In the genomic region with DNA sequence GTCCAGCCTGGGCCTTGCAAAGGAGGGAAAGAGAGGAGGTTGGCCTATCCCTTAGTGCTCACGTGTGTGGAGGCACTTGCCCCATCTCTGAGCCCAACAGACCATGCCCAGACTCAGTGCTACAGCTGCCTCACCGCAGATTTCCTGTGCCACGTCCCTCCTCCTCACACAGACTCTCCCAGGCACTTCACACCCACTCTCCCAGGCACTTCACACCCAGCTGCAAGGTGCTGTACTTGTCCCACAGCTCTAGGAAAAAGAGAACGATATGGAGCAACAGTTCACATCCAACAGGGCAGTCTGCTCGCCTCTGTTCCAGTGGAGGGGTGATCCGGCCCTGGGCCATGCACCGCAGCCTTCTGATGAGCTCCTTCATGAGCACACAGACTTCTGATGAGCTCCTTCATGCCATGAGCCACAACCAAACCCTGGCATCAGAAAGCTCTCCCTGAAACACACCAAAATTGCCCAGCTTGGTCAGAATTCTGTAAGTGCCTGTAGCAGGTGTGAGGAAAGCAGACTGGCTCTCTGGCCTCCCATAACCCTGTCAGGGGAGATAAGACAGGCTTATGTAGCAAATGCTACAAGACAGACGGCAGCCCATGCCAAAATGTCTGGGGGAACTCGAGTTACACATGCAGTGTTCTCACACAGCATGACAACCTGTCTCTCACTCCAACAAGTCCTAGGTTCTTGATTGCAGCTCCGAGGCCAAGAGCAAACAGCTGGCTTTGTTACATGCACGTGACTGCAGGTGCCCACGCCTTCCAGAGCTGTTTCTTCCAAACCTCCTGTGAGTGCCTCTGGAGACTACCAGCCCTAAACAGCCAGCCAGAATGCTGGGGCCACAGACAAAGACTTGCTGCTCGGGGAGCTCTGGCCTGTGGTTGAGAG, we compare ENCODE assay signal across 12 cellular contexts.
DNase-seq lines count a peak whose midpoint lies in the region; ATAC-seq, FAIRE-seq and TF ChIP-seq lines count a peak whose summit lies in the region.
"Had no signal": no experiment of that assay in that cellular context is flagged by ENCODE, and none has a peak within 500 bp of the region (broad histone marks: within the 10 kb centered on the region; RNA-seq: fewer than 3 reads in every experiment).

No MANE protein-coding gene starts in this region.

- H3K9me3 ChIP-seq in BE2C (no peaks in the 10 kb centered on the region), GM12878 (replicated peaks; ENCODE audit: control insufficient read depth, insufficient read depth, low read length) (no peaks in the 10 kb centered on the region; the same call in 2 of the 3 replicates), smooth muscle cell (replicated peaks; ENCODE audit: low read depth) (no peaks in the 10 kb centered on the region), tibial artery (no peaks in the 10 kb centered on the region), mucosa of descending colon (no peaks in the 10 kb centered on the region), prostate gland (no peaks in the 10 kb centered on the region)

- CTCF ChIA-PET in GM12878 (lab: Yijun Ruan, JAX): interaction anchor here (1.0 to 1.5 kb wide), 3 partner anchors 13 to 29 kb away, joined by 3 to 4 read pairs (median 3); no protein-coding TSS in a partner anchor

- POLR2A ChIA-PET in GM12878 (lab: Charles Lee): no interaction called here

- no peak overlapping the region for H3K27ac ChIP-seq in GM12878 (ENCODE audit: control insufficient read depth, insufficient read depth)
- no peak overlapping the region for H3K27ac ChIP-seq in smooth muscle cell (ENCODE audit: low read depth)
- no peak overlapping the region for H3K27ac ChIP-seq in tibial artery
- H3K27ac ChIP-seq in prostate gland: no peak overlapping the region

- H3K36me3 ChIP-seq in BE2C: no peaks in the 10 kb centered on the region
- no peaks in the 10 kb centered on the region for H3K36me3 ChIP-seq in GM12878 (ENCODE audit: control insufficient read depth in 2 of 2, insufficient read depth in 2 of 2, low read length in 1 of 2)
- H3K36me3 ChIP-seq in smooth muscle cell (ENCODE audit: low read depth): no peaks in the 10 kb centered on the region
- H3K36me3 ChIP-seq in tibial artery: no peaks in the 10 kb centered on the region
- no peaks in the 10 kb centered on the region for H3K36me3 ChIP-seq in mucosa of descending colon (ENCODE audit: low read depth)
- H3K36me3 ChIP-seq in prostate gland: no peaks in the 10 kb centered on the region

- SMC1A ChIA-PET in GM12878 (lab: Charles Lee; ENCODE audit: uncharacterized antibody, unreplicated experiment): interaction anchor here (0.8 to 1.7 kb wide), 2 partner anchors 10 to 29 kb away, joined by 3 to 7 read pairs; no protein-coding TSS in a partner anchor

- RAD21 ChIA-PET in GM12878 (lab: Charles Lee; ENCODE audit: unreplicated experiment): no interaction called here

- H3K4me1 ChIP-seq in BE2C (peaks cover 6% of the 10 kb centered on the region), GM12878 (ENCODE audit: control insufficient read depth, insufficient read depth, low read length) (peaks cover 5% of the 10 kb centered on the region; the same call in 1 of the 2 replicates), smooth muscle cell (ENCODE audit: low read depth) (no peaks in the 10 kb centered on the region), tibial artery (no peaks in the 10 kb centered on the region), mucosa of descending colon (ENCODE audit: low read depth) (no peaks in the 10 kb centered on the region), prostate gland (replicated peaks) (no peaks in the 10 kb centered on the region)

- no peaks in the 10 kb centered on the region for H3K27me3 ChIP-seq in BE2C
- no peaks in the 10 kb centered on the region for H3K27me3 ChIP-seq in GM12878 (replicated peaks in 1 of 2; ENCODE audit: control insufficient read depth in 2 of 2, insufficient read depth in 2 of 2, low read length in 1 of 2)
- H3K27me3 ChIP-seq in smooth muscle cell (ENCODE audit: low read depth): no peaks in the 10 kb centered on the region
- no peaks in the 10 kb centered on the region for H3K27me3 ChIP-seq in tibial artery
- H3K27me3 ChIP-seq in prostate gland (replicated peaks; ENCODE audit: insufficient read depth): no peaks in the 10 kb centered on the region

- 12% methylated on average over 13 of the region's 13 CpGs for WGBS in GM12878 (ENCODE audit: insufficient coverage, insufficient replicate concordance, low lambda C conversion rate, missing lambda C conversion rate)
- 68% methylated on average over 13 of the region's 13 CpGs for WGBS in smooth muscle cell (ENCODE audit: low lambda C conversion rate)
- WGBS in prostate gland: 60% methylated on average over 13 of the region's 13 CpGs

- no peak for FAIRE-seq in GM12878 (lab: Jason Lieb, UNC)
- FAIRE-seq: endothelial cell of umbilical vein had no signal

- no peak overlapping the region for H3K4me2 ChIP-seq in GM12878 (ENCODE audit: control insufficient read depth, insufficient read depth)
- H3K4me2 ChIP-seq in smooth muscle cell: no peak overlapping the region

- DNase-seq in BE2C (peak; percentile 15), GM12878 (ENCODE audit: low read depth, low spot score) (peak; percentile 45), smooth muscle cell (lab: John Stamatoyannopoulos, UW; ENCODE audit: unreplicated experiment) (no peak), tibial artery (no peak), mucosa of descending colon (no peak), prostate gland (ENCODE audit: low spot score) (no peak)
- DNase-seq in Jurkat, Clone E6-1 (ENCODE audit: low read depth, low spot score): peak; percentile 94
- DNase-seq: NCI-H774; stimulated activated naive CD4-positive, alpha-beta T cell had no signal

- no peaks in the 10 kb centered on the region for H4K20me1 ChIP-seq in GM12878 (ENCODE audit: control insufficient read depth, insufficient read depth)
- no peaks in the 10 kb centered on the region for H4K20me1 ChIP-seq in smooth muscle cell (ENCODE audit: low read depth)

- TF ChIP-seq RAD21 in GM12878 (IDR thresholded peaks at IDR 0.05; ENCODE audit: insufficient read depth, low read depth, low read length): no peak

- no peak overlapping the region for H3K4me3 ChIP-seq in BE2C (ENCODE audit: low read depth, low read length)
- peak overlapping the region; percentile 17 for H3K4me3 ChIP-seq in Jurkat, Clone E6-1 (ENCODE audit: low read length)
- H3K4me3 ChIP-seq in GM12878: no peak overlapping the region
- H3K4me3 ChIP-seq in smooth muscle cell: no peak overlapping the region
- no peak overlapping the region for H3K4me3 ChIP-seq in tibial artery
- H3K4me3 ChIP-seq in mucosa of descending colon: no peak overlapping the region
- no peak overlapping the region for H3K4me3 ChIP-seq in prostate gland

- in situ Hi-C loops in GM12878 (cut with MboI): no loop called here

- TF ChIP-seq EP300 in GM12878 (IDR thresholded peaks at IDR 0.05; ENCODE audit: borderline replicate concordance in 1 of 2, control insufficient read depth in 1 of 2, low read depth in 2 of 2, low read length in 2 of 2): no peak

- H2AFZ ChIP-seq in GM12878 (ENCODE audit: control insufficient read depth, low read depth, low read length) (no peak overlapping the region), smooth muscle cell (ENCODE audit: low read depth) (no peak overlapping the region)

- BruUV-seq in GM12878 (replicated peaks; lab: Mats Ljungman, UMichigan): no TSS peak

- TF ChIP-seq CTCF in BE2C (IDR thresholded peaks at IDR 0.05; ENCODE audit: low read depth, low read length) (no peak), GM12878 (IDR thresholded peaks at IDR 0.05 in 2 of 3, conservative IDR thresholded peaks at IDR 0.05 in 1 of 3; ENCODE audit: control insufficient read depth in 2 of 3, extremely low read depth in 1 of 3, insufficient read depth in 1 of 3, low read depth in 3 of 3, low read length in 3 of 3) (no peak), smooth muscle cell (IDR thresholded peaks at IDR 0.05; ENCODE audit: borderline replicate concordance, insufficient read depth, poor library complexity, severe bottlenecking) (no peak), tibial artery (IDR thresholded peaks at IDR 0.05) (no peak), mucosa of descending colon (IDR thresholded peaks at IDR 0.05) (no peak), prostate gland (IDR thresholded peaks at IDR 0.05) (no peak)

- TF ChIP-seq POLR2A in GM12878 (IDR thresholded peaks at IDR 0.05; ENCODE audit: low read depth, low read length) (no peak), prostate gland (IDR thresholded peaks at IDR 0.05) (no peak)

- intact Hi-C loops in GM12878 (cut with micrococcal nuclease; ENCODE audit: unreplicated experiment): no loop called here
- intact Hi-C loops in tibial artery (cut with DNase I; ENCODE audit: low total_unique reads): no loop called here
- intact Hi-C loops in mucosa of descending colon (cut with DNase I, micrococcal nuclease): no loop called here
- intact Hi-C loops in prostate gland (cut with DNase I): no loop called here

- no peaks in the 10 kb centered on the region for H3F3A ChIP-seq in smooth muscle cell (ENCODE audit: low read depth)

- peak; percentile 75 for ATAC-seq in GM19397 (IDR thresholded peaks at IDR 0.05; ENCODE audit: unreplicated experiment)
- peak; percentile 71 for ATAC-seq in GM12878
- ATAC-seq in mucosa of descending colon: no peak
- ATAC-seq: activated naive CD4-positive, alpha-beta T cell treated with anti-CD3 and anti-CD28 coated beads, Interleukin-2, amount 50 U/mL, for 72 hours had no signal

- H3K9ac ChIP-seq in GM12878 (ENCODE audit: control insufficient read depth, insufficient read depth, low read length) (no peak overlapping the region), smooth muscle cell (ENCODE audit: low read depth) (no peak overlapping the region)

- H3K79me2 ChIP-seq in GM12878 (ENCODE audit: control insufficient read depth, insufficient read depth, low read length) (no peaks in the 10 kb centered on the region), smooth muscle cell (ENCODE audit: low read depth) (no peaks in the 10 kb centered on the region)

TF ChIP-seq in GM12878, 131 proteins besides CTCF, POLR2A, EP300 and RAD21 (continues in another document):
- TF ChIP-seq SREBF1 (IDR thresholded peaks at IDR 0.05; ENCODE audit: low read length) (no peak), IKZF2 (IDR thresholded peaks at IDR 0.05) (peak in 1 of 2 experiments; percentile 12; a peak in 2 of 4 replicates), KAT2A (conservative IDR thresholded peaks at IDR 0.05; ENCODE audit: control insufficient read depth, low read depth, low read length) (no peak), SUPT20H (IDR thresholded peaks at IDR 0.05; ENCODE audit: borderline replicate concordance, control insufficient read depth, low read depth, low read length) (no peak), USF1 (IDR thresholded peaks at IDR 0.05; ENCODE audit: borderline replicate concordance, extremely low read length, insufficient read depth, low read depth, low read length) (no peak), MXI1 (IDR thresholded peaks at IDR 0.05; ENCODE audit: low read depth, low read length) (no peak), HDAC6 (IDR thresholded peaks at IDR 0.05; ENCODE audit: unreplicated experiment) (no peak)

Comparison
In these comparisons a context has a peak if more than half of its experiments do, and no peak if none do; other contexts are left out.
1. DNase-seq: peak in BE2C (single experiment), Jurkat, Clone E6-1 (single experiment) and GM12878 (single experiment); none in smooth muscle cell (single experiment), tibial artery (0 of 2), mucosa of descending colon (0 of 3) and prostate gland (single experiment).